Comparison of ENCODE assay signal across 1 cellular context in the genomic region with DNA sequence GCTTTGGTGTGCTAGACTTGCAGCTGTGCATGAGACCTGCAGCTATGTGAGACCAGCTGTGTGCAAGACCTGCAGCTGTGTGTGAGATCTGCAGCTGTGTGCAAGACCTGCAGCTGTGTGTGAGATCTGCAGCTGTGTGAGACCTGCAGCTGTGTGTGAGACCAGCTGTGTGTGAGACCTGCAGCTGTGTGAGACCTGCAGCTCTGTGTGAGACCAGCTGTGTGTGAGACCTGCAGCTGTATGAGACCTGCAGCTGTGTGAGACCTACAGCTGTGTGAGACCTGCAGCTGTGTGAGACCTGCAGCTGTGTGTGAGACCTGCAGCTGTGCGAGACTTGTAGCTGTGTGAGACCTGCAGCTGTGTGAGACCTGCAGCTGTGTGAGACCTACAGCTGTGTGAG.
TF ChIP-seq lines count a peak whose summit lies in the region.

No MANE protein-coding gene starts in this region.

TF ChIP-seq in H1, 55 proteins besides CTCF, POLR2A, EP300 and RAD21:
- TF ChIP-seq BCL11A (IDR thresholded peaks at IDR 0.05; ENCODE audit: low read depth in 2 of 2, low read length in 2 of 2) (no peak), POU5F1 (IDR thresholded peaks at IDR 0.05; ENCODE audit: low read depth, low read length) (no peak)
